12 cellular contexts compared by ENCODE assay signal in the genomic region with DNA sequence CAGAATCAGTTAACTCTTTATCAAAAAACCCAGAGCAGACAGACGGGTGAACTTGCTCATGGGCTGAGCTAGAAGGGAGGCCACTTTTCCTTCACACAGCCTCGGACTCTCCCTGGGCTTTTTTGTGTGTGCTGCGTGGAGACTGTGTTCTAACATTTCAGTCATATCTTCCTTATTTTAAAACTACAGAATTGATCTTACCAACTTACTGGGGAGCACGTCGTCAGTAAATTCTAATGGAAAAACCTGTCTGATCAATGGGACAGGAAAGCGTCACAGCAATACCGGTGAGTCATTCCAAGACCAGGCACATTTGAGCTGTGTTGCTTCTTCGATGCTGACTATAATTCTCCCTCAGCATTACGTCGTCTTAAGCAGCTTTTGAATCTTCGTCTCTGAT.
DNase-seq lines count a peak whose midpoint lies in the region; ATAC-seq and TF ChIP-seq lines count a peak whose summit lies in the region.
"Had no signal": no experiment of that assay in that cellular context is flagged by ENCODE, and none has a peak within 500 bp of the region (broad histone marks: within the 10 kb centered on the region; RNA-seq: fewer than 3 reads in every experiment).

No MANE protein-coding gene starts in this region.

- peak overlapping the region; percentile 88 to 96 (median 91) for H3K27ac ChIP-seq in gastroesophageal sphincter
- H3K27ac ChIP-seq: upper lobe of right lung had no signal

- no peak for ATAC-seq in gastroesophageal sphincter

- peaks cover 15% of the 10 kb centered on the region for H3K36me3 Mint-ChIP-seq in activated T-cell treated with anti-CD3 and anti-CD28 coated beads, Interleukin-2, amount 50 U/mL, for 24 hours (ENCODE audit: low read depth)
- peaks cover 10% of the 10 kb centered on the region for H3K36me3 Mint-ChIP-seq in activated CD4-positive, alpha-beta memory T cell treated with anti-CD3 and anti-CD28 coated beads, Interleukin-2, amount 10 ng/mL, durations not matched to agents 7 days and 5 days (ENCODE audit: low read depth)
- peaks cover 15% of the 10 kb centered on the region for H3K36me3 Mint-ChIP-seq in stimulated activated naive CD8-positive, alpha-beta T cell treated with anti-CD3 and anti-CD28 coated beads, Interleukin-15, Interleukin-2, amounts not matched to agents 100 ng/mL and 50 ng/mL, for 24 hours (ENCODE audit: low read depth)
- H3K36me3 Mint-ChIP-seq in nephron progenitor cell (ENCODE audit: low read depth) = no peaks in the 10 kb centered on the region

- WGBS in gastroesophageal sphincter (ENCODE audit: low coverage in 1 of 2), 2 donors = 46 to 64% methylated on average over 11 of the region's 11 CpGs

- POLR2A ChIA-PET in activated CD4-positive, alpha-beta memory T cell treated with anti-CD3 and anti-CD28 coated beads, Interleukin-2, amount 10 ng/mL, durations not matched to agents 7 days and 5 days (lab: Charles Lee) = interaction anchor here (0.8 to 1.7 kb wide), 6 partner anchors 10 to 553 kb away, joined by 3 to 8 read pairs (median 4); a partner anchor contains a TSS

- peaks cover 86% of the 10 kb centered on the region for H3K4me1 Mint-ChIP-seq in activated T-cell treated with anti-CD3 and anti-CD28 coated beads, Interleukin-2, amount 50 U/mL, for 24 hours (ENCODE audit: low read depth)
- H3K4me1 Mint-ChIP-seq in activated CD4-positive, alpha-beta memory T cell treated with anti-CD3 and anti-CD28 coated beads, Interleukin-2, amount 10 ng/mL, durations not matched to agents 7 days and 5 days = peaks cover 49% of the 10 kb centered on the region
- peaks cover 88% of the 10 kb centered on the region for H3K4me1 Mint-ChIP-seq in stimulated activated naive CD8-positive, alpha-beta T cell treated with anti-CD3 and anti-CD28 coated beads, Interleukin-15, Interleukin-2, amounts not matched to agents 100 ng/mL and 50 ng/mL, for 24 hours (ENCODE audit: low read depth)
- H3K4me1 Mint-ChIP-seq in nephron progenitor cell = peaks cover 66% of the 10 kb centered on the region

- H3K9me3 ChIP-seq in gastroesophageal sphincter = no peaks in the 10 kb centered on the region
- H3K9me3 ChIP-seq: upper lobe of right lung had no signal

- TF ChIP-seq EP300 in gastroesophageal sphincter (IDR thresholded peaks at IDR 0.05) = no peak

- no peaks in the 10 kb centered on the region for H3K27me3 Mint-ChIP-seq in activated T-cell treated with anti-CD3 and anti-CD28 coated beads, Interleukin-2, amount 50 U/mL, for 24 hours
- H3K27me3 Mint-ChIP-seq in activated CD4-positive, alpha-beta memory T cell treated with anti-CD3 and anti-CD28 coated beads, Interleukin-2, amount 10 ng/mL, durations not matched to agents 7 days and 5 days = peaks cover 16% of the 10 kb centered on the region
- no peaks in the 10 kb centered on the region for H3K27me3 Mint-ChIP-seq in stimulated activated naive CD8-positive, alpha-beta T cell treated with anti-CD3 and anti-CD28 coated beads, Interleukin-15, Interleukin-2, amounts not matched to agents 100 ng/mL and 50 ng/mL, for 24 hours
- no peaks in the 10 kb centered on the region for H3K27me3 Mint-ChIP-seq in nephron progenitor cell (ENCODE audit: low read depth, poor library complexity)

- peaks cover under 1% of the 10 kb centered on the region for H3K9me3 Mint-ChIP-seq in activated T-cell treated with anti-CD3 and anti-CD28 coated beads, Interleukin-2, amount 50 U/mL, for 24 hours
- no peaks in the 10 kb centered on the region for H3K9me3 Mint-ChIP-seq in activated CD4-positive, alpha-beta memory T cell treated with anti-CD3 and anti-CD28 coated beads, Interleukin-2, amount 10 ng/mL, durations not matched to agents 7 days and 5 days
- no peaks in the 10 kb centered on the region for H3K9me3 Mint-ChIP-seq in stimulated activated naive CD8-positive, alpha-beta T cell treated with anti-CD3 and anti-CD28 coated beads, Interleukin-15, Interleukin-2, amounts not matched to agents 100 ng/mL and 50 ng/mL, for 24 hours
- H3K9me3 Mint-ChIP-seq in nephron progenitor cell = no peaks in the 10 kb centered on the region
- H3K9me3 Mint-ChIP-seq: neural crest cell had no signal

- DNase-seq in activated T-cell treated with anti-CD3 and anti-CD28 coated beads, Interleukin-2, amount 50 U/mL, for 24 hours = no peak
- DNase-seq in activated T-cell treated with anti-CD3 and anti-CD28 coated beads for 4 hours (no peak), nephron progenitor cell (no peak), hepatic stellate cell (ENCODE audit: low spot score) (no peak), NCI-H1092 treated with DMSO at 0.1 percent for 48 hours (lab: John Stamatoyannopoulos, UW) (no peak)
- peak; percentile 58 for DNase-seq in activated CD4-positive, alpha-beta memory T cell treated with anti-CD3 and anti-CD28 coated beads, Interleukin-2, amount 10 ng/mL, durations not matched to agents 7 days and 5 days
- DNase-seq: anterior cingulate cortex, NCI-H2227 treated with DMSO at 0.1 percent for 48 hours, upper lobe of right lung had no signal

- no peaks in the 10 kb centered on the region for H3K36me3 ChIP-seq in gastroesophageal sphincter
- H3K36me3 ChIP-seq: upper lobe of right lung had no signal

- CTCF ChIA-PET in activated CD4-positive, alpha-beta memory T cell treated with anti-CD3 and anti-CD28 coated beads, Interleukin-2, amount 10 ng/mL, durations not matched to agents 7 days and 5 days (lab: Charles Lee) = interaction anchor here (1.0 to 4.8 kb wide), 5 partner anchors 166 to 655 kb away, joined by 3 to 25 read pairs (median 5); no protein-coding TSS in a partner anchor

- TF ChIP-seq POLR2A in gastroesophageal sphincter (IDR thresholded peaks at IDR 0.05) = no peak

- H3K4me3 ChIP-seq in gastroesophageal sphincter = no peak overlapping the region
- H3K4me3 ChIP-seq: upper lobe of right lung had no signal

- peaks cover 35 to 99% (median 47%) of the 10 kb centered on the region in 3 donors for H3K4me1 ChIP-seq in gastroesophageal sphincter

- no peaks in the 10 kb centered on the region for H3K27me3 ChIP-seq in gastroesophageal sphincter
- H3K27me3 ChIP-seq: upper lobe of right lung had no signal

- TF ChIP-seq CTCF in gastroesophageal sphincter (IDR thresholded peaks at IDR 0.05) (no peak), nephron progenitor cell (IDR thresholded peaks at IDR 0.05) (no peak)

- H3K27ac Mint-ChIP-seq in activated T-cell treated with anti-CD3 and anti-CD28 coated beads, Interleukin-2, amount 50 U/mL, for 24 hours = peak overlapping the region; percentile 97
- peak overlapping the region; percentile 27 for H3K27ac Mint-ChIP-seq in activated CD4-positive, alpha-beta memory T cell treated with anti-CD3 and anti-CD28 coated beads, Interleukin-2, amount 10 ng/mL, durations not matched to agents 7 days and 5 days
- H3K27ac Mint-ChIP-seq in stimulated activated naive CD8-positive, alpha-beta T cell treated with anti-CD3 and anti-CD28 coated beads, Interleukin-15, Interleukin-2, amounts not matched to agents 100 ng/mL and 50 ng/mL, for 24 hours = peak overlapping the region; percentile 91
- no peak overlapping the region for H3K27ac Mint-ChIP-seq in nephron progenitor cell

- peak overlapping the region; percentile 51 for H3K4me3 Mint-ChIP-seq in activated T-cell treated with anti-CD3 and anti-CD28 coated beads, Interleukin-2, amount 50 U/mL, for 24 hours
- no peak overlapping the region for H3K4me3 Mint-ChIP-seq in activated CD4-positive, alpha-beta memory T cell treated with anti-CD3 and anti-CD28 coated beads, Interleukin-2, amount 10 ng/mL, durations not matched to agents 7 days and 5 days
- H3K4me3 Mint-ChIP-seq in stimulated activated naive CD8-positive, alpha-beta T cell treated with anti-CD3 and anti-CD28 coated beads, Interleukin-15, Interleukin-2, amounts not matched to agents 100 ng/mL and 50 ng/mL, for 24 hours = peak overlapping the region; percentile 33
- H3K4me3 Mint-ChIP-seq in nephron progenitor cell = no peak overlapping the region
- H3K4me3 Mint-ChIP-seq: neural crest cell had no signal

Comparison
In these comparisons a context has a peak if more than half of its experiments do, and no peak if none do; other contexts are left out.
1. H3K4me3 Mint-ChIP-seq: peak in activated T-cell treated with anti-CD3 and anti-CD28 coated beads, Interleukin-2, amount 50 U/mL, for 24 hours (single experiment) and stimulated activated naive CD8-positive, alpha-beta T cell treated with anti-CD3 and anti-CD28 coated beads, Interleukin-15, Interleukin-2, amounts not matched to agents 100 ng/mL and 50 ng/mL, for 24 hours (single experiment); none in activated CD4-positive, alpha-beta memory T cell treated with anti-CD3 and anti-CD28 coated beads, Interleukin-2, amount 10 ng/mL, durations not matched to agents 7 days and 5 days (single experiment) and nephron progenitor cell (single experiment).